In the genomic region with DNA sequence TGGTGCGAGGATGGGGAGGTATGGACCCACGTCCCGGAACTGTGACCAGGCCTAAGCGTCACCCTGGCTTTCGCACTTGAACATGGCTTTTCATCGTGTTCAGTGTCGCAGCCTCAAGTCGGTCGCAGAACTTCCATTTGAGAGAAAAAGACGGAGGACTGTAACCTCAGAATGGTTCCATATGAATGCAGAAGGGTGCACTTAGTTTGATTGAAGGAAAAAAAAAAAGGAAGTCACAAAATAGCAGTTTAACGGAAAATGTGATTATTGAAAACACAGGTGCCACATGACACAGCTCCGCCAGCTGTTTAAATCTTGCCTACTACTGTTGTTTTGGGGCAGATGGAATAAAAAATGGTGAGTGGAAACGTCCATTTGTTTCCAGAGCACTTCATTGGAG, we compare ENCODE assay signal across 1 cellular context.
TF ChIP-seq lines count a peak whose summit lies in the region.

No MANE protein-coding gene starts in this region.

TF ChIP-seq in K562, 482 proteins besides CTCF, POLR2A, EP300 and RAD21:
- TF ChIP-seq ZNF3 (CRISPR knock-in tag; IDR thresholded peaks at IDR 0.05) (no peak), ZBTB7A (IDR thresholded peaks at IDR 0.05; ENCODE audit: borderline replicate concordance, control insufficient read depth, low read depth, low read length) (no peak), NFIC (IDR thresholded peaks at IDR 0.05) (no peak)
- TF ChIP-seq, protein P1, sequence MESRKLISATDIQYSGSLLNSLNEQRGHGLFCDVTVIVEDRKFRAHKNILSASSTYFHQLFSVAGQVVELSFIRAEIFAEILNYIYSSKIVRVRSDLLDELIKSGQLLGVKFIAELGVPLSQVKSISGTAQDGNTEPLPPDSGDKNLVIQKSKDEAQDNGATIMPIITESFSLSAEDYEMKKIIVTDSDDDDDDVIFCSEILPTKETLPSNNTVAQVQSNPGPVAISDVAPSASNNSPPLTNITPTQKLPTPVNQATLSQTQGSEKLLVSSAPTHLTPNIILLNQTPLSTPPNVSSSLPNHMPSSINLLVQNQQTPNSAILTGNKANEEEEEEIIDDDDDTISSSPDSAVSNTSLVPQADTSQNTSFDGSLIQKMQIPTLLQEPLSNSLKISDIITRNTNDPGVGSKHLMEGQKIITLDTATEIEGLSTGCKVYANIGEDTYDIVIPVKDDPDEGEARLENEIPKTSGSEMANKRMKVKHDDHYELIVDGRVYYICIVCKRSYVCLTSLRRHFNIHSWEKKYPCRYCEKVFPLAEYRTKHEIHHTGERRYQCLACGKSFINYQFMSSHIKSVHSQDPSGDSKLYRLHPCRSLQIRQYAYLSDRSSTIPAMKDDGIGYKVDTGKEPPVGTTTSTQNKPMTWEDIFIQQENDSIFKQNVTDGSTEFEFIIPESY (CRISPR knock-in tag; IDR thresholded peaks at IDR 0.05) = peak; percentile 44; the same call in 1 of the 2 replicates
